Comparison of ENCODE assay signal across 18 cellular contexts in the genomic region with DNA sequence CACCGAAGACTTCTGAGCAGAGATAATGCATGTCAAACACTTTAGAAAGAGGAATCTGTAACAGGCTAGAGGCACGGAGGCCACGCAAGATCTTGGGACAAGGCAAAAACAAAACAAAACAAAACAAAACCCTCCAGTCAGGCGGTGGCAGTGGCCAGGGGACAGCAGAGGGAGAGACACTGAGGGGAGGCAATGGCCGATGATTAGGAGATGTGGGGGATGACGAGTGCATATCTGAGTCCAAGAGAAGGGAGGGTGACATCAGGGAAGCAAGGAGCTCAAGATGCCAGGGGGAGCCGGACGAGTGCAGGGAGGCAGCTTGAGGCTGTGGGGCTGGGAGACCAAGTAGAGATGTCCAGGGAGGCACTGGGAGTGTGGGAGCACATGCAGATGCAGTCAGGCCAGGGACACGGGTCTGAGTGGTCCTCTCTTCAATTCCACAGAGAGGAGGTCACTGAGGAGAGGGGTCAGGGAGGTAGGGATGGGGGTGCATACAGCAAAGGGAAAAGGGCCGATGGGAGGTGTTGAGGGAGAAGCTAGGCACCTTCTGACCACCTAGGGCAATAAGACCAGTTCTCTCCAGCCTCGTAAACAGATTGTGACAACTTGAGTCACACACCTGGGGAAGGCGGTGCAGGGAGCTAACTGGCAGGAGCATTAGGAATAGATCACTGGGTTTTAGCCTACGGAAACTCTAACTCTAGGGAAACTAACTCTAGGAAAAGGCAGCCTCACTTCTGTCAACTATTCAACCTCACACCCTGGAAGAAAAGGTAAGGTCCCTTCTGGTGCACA.
"Had no signal": no experiment of that assay in that cellular context is flagged by ENCODE, and none has a peak within 500 bp of the region (broad histone marks: within the 10 kb centered on the region; RNA-seq: fewer than 3 reads in every experiment).

No MANE protein-coding gene starts in this region.

- H3K4me1 Mint-ChIP-seq: stimulated activated naive B cell treated with anti-CD40 and anti-IgM and Interleukin-4, amounts not matched to agents 10 μg/mL and 1 μg/mL and 100 μg/mL, for 72 hours; stimulated activated naive CD8-positive, alpha-beta T cell treated with anti-CD3 and anti-CD28 coated beads, Interleukin-15, amount 100 ng/mL, for 72 hours had no signal

- H3K27ac ChIP-seq: cardiac muscle cell, ovary, prostate gland, skin epidermis, testis, tibial nerve had no signal

- H3K4me1 ChIP-seq: prostate gland, testis, tibial nerve had no signal

- H3K4me3 ChIP-seq: cardiac muscle cell, ovary, prostate gland, skin epidermis, testis, tibial nerve had no signal

- H3K9me3 Mint-ChIP-seq: stimulated activated naive CD8-positive, alpha-beta T cell treated with anti-CD3 and anti-CD28 coated beads, Interleukin-15, amount 100 ng/mL, for 72 hours had no signal

- H3K9me3 ChIP-seq: ovary, prostate gland, testis had no signal

- H3K4me3 Mint-ChIP-seq: nephron progenitor cell; stimulated activated naive B cell treated with anti-CD40 and anti-IgM and Interleukin-4, amounts not matched to agents 10 μg/mL and 1 μg/mL and 100 μg/mL, for 72 hours; stimulated activated naive CD8-positive, alpha-beta T cell treated with anti-CD3 and anti-CD28 coated beads, Interleukin-15, amount 100 ng/mL, for 72 hours had no signal

- DNase-seq: cerebellar nuclear complex; dermis blood vessel endothelial cell; effector CD4-positive, alpha-beta T cell; foreskin melanocyte; hippocampal formation; kidney glomerular epithelial cell; nephron progenitor cell; ovary; stimulated activated CD4-positive, alpha-beta T cell treated with anti-CD3 and anti-CD28 coated beads, Interleukin-2, amount 100 ng/mL, for 24 hours; stimulated activated CD4-positive, alpha-beta T cell treated with anti-CD3 and anti-CD28 coated beads, Interleukin-4, amount 100 ng/mL, for 4 hours; stimulated activated naive B cell treated with anti-CD40 and anti-IgM and Interleukin-4, amounts not matched to agents 10 μg/mL and 1 μg/mL and 100 μg/mL, for 72 hours; stimulated activated naive CD8-positive, alpha-beta T cell treated with anti-CD3 and anti-CD28 coated beads, Interleukin-15, amount 100 ng/mL, for 72 hours; testis had no signal

- ATAC-seq: sciatic nerve; stimulated activated naive B cell treated with anti-CD40 and anti-IgM and Interleukin-4, amounts not matched to agents 10 μg/mL and 1 μg/mL and 100 μg/mL, for 72 hours; stimulated activated naive CD8-positive, alpha-beta T cell treated with anti-CD3 and anti-CD28 coated beads, Interleukin-15, amount 100 ng/mL, for 72 hours had no signal

- H3K36me3 Mint-ChIP-seq: stimulated activated naive B cell treated with anti-CD40 and anti-IgM and Interleukin-4, amounts not matched to agents 10 μg/mL and 1 μg/mL and 100 μg/mL, for 72 hours had no signal

- H3K36me3 ChIP-seq: cardiac muscle cell, ovary, prostate gland, tibial nerve had no signal

- H3K27ac Mint-ChIP-seq: stimulated activated naive B cell treated with anti-CD40 and anti-IgM and Interleukin-4, amounts not matched to agents 10 μg/mL and 1 μg/mL and 100 μg/mL, for 72 hours; stimulated activated naive CD8-positive, alpha-beta T cell treated with anti-CD3 and anti-CD28 coated beads, Interleukin-15, amount 100 ng/mL, for 72 hours had no signal

- H3K27me3 ChIP-seq: cardiac muscle cell, ovary, testis had no signal
